ENCODE assay signal across 11 cellular contexts in the genomic region with DNA sequence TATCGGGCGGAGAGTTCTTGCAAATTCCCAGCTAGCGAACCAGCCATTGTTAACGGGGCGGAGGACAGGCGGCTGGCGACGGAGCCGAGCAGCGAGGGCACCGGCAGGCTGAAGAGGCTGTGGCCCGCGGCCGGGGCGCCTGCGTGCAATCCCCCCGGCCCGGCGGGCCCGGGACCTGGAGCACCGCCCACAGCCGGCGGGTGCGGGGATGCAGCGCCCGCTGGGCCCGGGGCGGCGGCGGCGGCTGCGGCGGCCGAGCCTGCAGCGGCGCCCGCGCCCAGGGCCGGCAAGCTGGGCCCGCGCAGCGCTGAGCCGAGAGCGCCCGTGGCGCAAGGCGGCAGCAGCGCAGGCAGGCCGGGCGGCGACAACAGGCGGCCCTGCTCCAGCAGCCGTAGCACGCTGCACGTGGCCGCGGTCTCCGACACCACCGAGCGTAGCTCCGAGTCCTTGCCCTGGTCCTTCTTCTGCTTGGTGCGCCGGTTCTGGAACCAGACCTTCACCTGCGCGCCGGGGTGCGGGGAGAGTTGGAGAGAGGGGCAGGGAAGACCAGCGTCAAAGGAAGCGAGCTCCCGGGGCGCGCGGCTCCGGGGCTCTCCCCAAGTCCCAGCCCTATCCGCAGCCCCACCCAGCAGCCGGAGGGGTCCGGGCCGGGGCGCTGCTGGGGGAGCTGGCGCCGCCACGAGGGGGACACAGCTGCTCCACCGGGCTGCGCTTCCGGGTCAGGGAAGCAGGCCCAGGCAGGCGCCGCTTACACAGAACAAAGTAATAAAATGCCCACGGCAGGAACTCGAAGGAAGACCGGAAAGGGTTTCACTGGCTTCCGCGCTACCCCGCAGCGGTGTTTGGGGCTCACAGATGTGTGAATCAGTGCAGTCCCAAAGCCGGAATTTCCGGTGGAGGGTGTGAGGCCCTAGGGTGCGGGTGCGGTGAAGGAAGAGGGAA. TPM values are rescaled to one million over a fixed set of nuclear protein-coding genes. Genes with fewer than 3 reads are reported as not detected.
DNase-seq lines count a peak whose midpoint lies in the region; ATAC-seq lines count a peak whose summit lies in the region.
"Had no signal": no experiment of that assay in that cellular context is flagged by ENCODE, and none has a peak within 500 bp of the region (broad histone marks: within the 10 kb centered on the region; RNA-seq: fewer than 3 reads in every experiment).

No MANE protein-coding gene starts in this region.

- no peak overlapping the region for H3K9ac ChIP-seq in trophoblast cell (ENCODE audit: low read length)

- peaks cover 71 to 76% of the 10 kb centered on the region in 2 donors for H3K27me3 Mint-ChIP-seq in T-cell

- peaks cover 13% of the 10 kb centered on the region for H3K9me3 ChIP-seq in trophoblast cell (ENCODE audit: insufficient read depth, low read depth, low read length)

- H3K4me3 Mint-ChIP-seq in T-cell: peak overlapping the region in 2 of 3 donors; percentile 43 to 77

- H3K14ac ChIP-seq in trophoblast cell (ENCODE audit: low read length): no peak overlapping the region

- H4K12ac ChIP-seq in trophoblast cell (ENCODE audit: low read depth, low read length): no peak overlapping the region

- H3K18ac ChIP-seq in trophoblast cell (ENCODE audit: low read length): no peak overlapping the region

- H3K36me3 ChIP-seq in trophoblast cell (ENCODE audit: control insufficient read depth in 1 of 2, insufficient read depth in 2 of 2, low read length in 2 of 2): no peaks in the 10 kb centered on the region

- H4K8ac ChIP-seq in trophoblast cell (ENCODE audit: low read depth, low read length): peak overlapping the region; percentile 10

- peaks cover 34 to 51% (median 47%) of the 10 kb centered on the region in 3 donors for H3K4me1 Mint-ChIP-seq in T-cell

- H3K27ac ChIP-seq in trophoblast cell (ENCODE audit: low read depth, low read length): no peak overlapping the region

- peaks cover 12 to 35% of the 10 kb centered on the region in 2 experiments for H3K4me1 ChIP-seq in trophoblast cell (ENCODE audit: control insufficient read depth in 1 of 2, insufficient read depth in 2 of 2, low read length in 2 of 2)

- H3K79me2 ChIP-seq in trophoblast cell (ENCODE audit: control insufficient read depth, insufficient read depth, low read length, poor library complexity): no peaks in the 10 kb centered on the region

- peak overlapping the region; percentile 66 for H3K4me3 ChIP-seq in trophoblast cell (ENCODE audit: low read depth, low read length)

- ATAC-seq in T-cell (replicated peaks in 1 of 4) (no peak), HG02973 (IDR thresholded peaks at IDR 0.05; ENCODE audit: unreplicated experiment) (no peak)

- H2AK5ac ChIP-seq in trophoblast cell (ENCODE audit: low read length): no peak overlapping the region

- peak; percentile 21 for DNase-seq in NCI-H146 (lab: John Stamatoyannopoulos, UW)
- DNase-seq in NCI-H146 treated with DMSO at 0.1 percent for 48 hours (lab: John Stamatoyannopoulos, UW; ENCODE audit: unreplicated experiment): no peak
- no peak for DNase-seq in T-cell
- DNase-seq in globus pallidus (ENCODE audit: low spot score): peak; percentile 44
- peak in 1 of 2 donors; percentile 10 for DNase-seq in trophoblast cell
- DNase-seq in D341Med (ENCODE audit: low spot score): no peak
- DNase-seq in NCI-H2171 (lab: John Stamatoyannopoulos, UW): no peak

- H3K79me1 ChIP-seq in trophoblast cell (ENCODE audit: low read length): peaks cover 2% of the 10 kb centered on the region

- H4K91ac ChIP-seq in trophoblast cell (ENCODE audit: low read depth, low read length): no peak overlapping the region

- no peak overlapping the region for H2BK120ac ChIP-seq in trophoblast cell (ENCODE audit: insufficient read depth, low read length, poor library complexity)

- WGBS in trophoblast cell (ENCODE audit: extremely low coverage, insufficient coverage, insufficient read length): no CpG with 5 or more reads among the region's 98 CpGs

- no peak overlapping the region for H2BK5ac ChIP-seq in trophoblast cell (ENCODE audit: low read depth, low read length, poor library complexity)

- H3K23ac ChIP-seq in trophoblast cell (ENCODE audit: low read length): no peak overlapping the region

- H2BK12ac ChIP-seq in trophoblast cell (ENCODE audit: low read length): no peak overlapping the region

- H3K4ac ChIP-seq in trophoblast cell (ENCODE audit: low read depth, low read length): no peak overlapping the region

- CTCF ChIA-PET in T-cell (lab: Charles Lee): interaction anchor here (0.5 to 1.3 kb wide), 2 partner anchors 11 to 33 kb away, joined by 3 to 4 read pairs; no protein-coding TSS in a partner anchor

- peaks cover 94% of the 10 kb centered on the region for H3K27me3 ChIP-seq in trophoblast cell (ENCODE audit: insufficient read depth, low read length)

- H3K4me2 ChIP-seq in trophoblast cell (ENCODE audit: low read length): peak overlapping the region; percentile 94

- H2AFZ ChIP-seq in trophoblast cell (ENCODE audit: insufficient read depth, low read length, poor library complexity): no peak overlapping the region

- H3K9me3 Mint-ChIP-seq in T-cell: no peaks in the 10 kb centered on the region
- H3K9me3 Mint-ChIP-seq: activated naive CD4-positive, alpha-beta T cell treated with anti-CD3 and anti-CD28 coated beads, Interleukin-2, amount 50 U/mL, for 72 hours had no signal

- no peak overlapping the region for H3K27ac Mint-ChIP-seq in T-cell

- POLR2A ChIA-PET in T-cell (lab: Charles Lee): no interaction called here

- no peaks in the 10 kb centered on the region for H3K36me3 Mint-ChIP-seq in T-cell

RNA-seq across cellular contexts. Expression of gene VAX1, which starts 3.7 kb away (rescaled TPM):
- not detected for total RNA-seq in T-cell
- 0.01 TPM in 1 of 2 replicates, not detected in the other for polyA plus RNA-seq in trophoblast cell (2013)
- total RNA-seq: A172; activated naive CD4-positive, alpha-beta T cell treated with anti-CD3 and anti-CD28 coated beads, Interleukin-2, amount 50 U/mL, for 72 hours; T-helper 2 cell treated with Interferon-gamma antibody and Interleukin-4, amounts not matched to agents 100 ng/mL and 5 ng/mL, for 36 hours had no signal

Comparison
In these comparisons a context has a peak if more than half of its experiments do, and no peak if none do; other contexts are left out.
1. DNase-seq: peak in NCI-H146 (single experiment) and globus pallidus (single experiment); none in NCI-H146 treated with DMSO at 0.1 percent for 48 hours (single experiment), T-cell (0 of 34), D341Med (single experiment) and NCI-H2171 (single experiment).